Comparison of ENCODE assay signal across 16 cellular contexts in the genomic region with DNA sequence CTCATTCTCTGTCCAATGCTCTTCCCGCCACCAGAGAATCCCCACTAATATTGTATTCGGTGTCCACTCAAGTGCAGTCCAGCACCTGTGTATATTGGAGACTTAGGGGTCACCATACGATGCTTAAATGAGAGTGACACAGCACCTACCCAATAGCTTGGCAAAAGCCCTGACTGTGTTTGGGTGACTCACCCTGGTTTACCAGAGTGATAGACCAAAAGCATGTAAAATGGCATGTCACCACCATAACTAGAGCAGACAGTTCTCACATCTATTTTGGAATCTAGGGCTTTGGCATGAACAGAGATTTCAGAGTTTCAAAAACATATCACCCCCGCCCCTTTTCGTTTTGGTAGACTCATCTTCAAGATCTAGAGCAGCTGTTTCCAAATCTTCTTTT.
DNase-seq lines count a peak whose midpoint lies in the region; ATAC-seq and TF ChIP-seq lines count a peak whose summit lies in the region.
"Had no signal": no experiment of that assay in that cellular context is flagged by ENCODE, and none has a peak within 500 bp of the region (broad histone marks: within the 10 kb centered on the region; RNA-seq: fewer than 3 reads in every experiment).

No MANE protein-coding gene starts in this region.

- no peak overlapping the region for H3K4me3 ChIP-seq in right cardiac atrium (ENCODE audit: low read length)
- no peak overlapping the region for H3K4me3 ChIP-seq in HAP-1
- H3K4me3 ChIP-seq: coronary artery, left ventricle myocardium inferior, SJSA1, suprapubic skin had no signal

- TF ChIP-seq CTCF in foreskin keratinocyte (conservative IDR thresholded peaks at IDR 0.05): no peak

- H3K27ac ChIP-seq in right cardiac atrium (ENCODE audit: low read length) (no peak overlapping the region), foreskin keratinocyte (no peak overlapping the region)
- H3K27ac ChIP-seq: SJSA1, suprapubic skin had no signal

- whole genome bisulfite sequencing in right cardiac atrium: 87% methylated on average over 5 of the region's 5 CpGs

- intact Hi-C loops in right cardiac atrium (cut with DNase I): no loop called here
- intact Hi-C loops in Right ventricle myocardium superior (cut with DNase I): no loop called here

- no peaks in the 10 kb centered on the region for H3K27me3 ChIP-seq in right cardiac atrium (ENCODE audit: control insufficient read depth, insufficient read depth)
- no peaks in the 10 kb centered on the region for H3K27me3 ChIP-seq in foreskin keratinocyte
- no peaks in the 10 kb centered on the region for H3K27me3 ChIP-seq in HAP-1 (ENCODE audit: low read depth)
- H3K27me3 ChIP-seq: SJSA1, suprapubic skin had no signal

- ATAC-seq in right cardiac atrium (peak; percentile 28 to 47), Right ventricle myocardium superior (ENCODE audit: poor library complexity) (no peak), SK-N-SH treated with all-trans-retinoic acid at 6 μM for 48 hours (peak; percentile 24; the same call in 2 of the 3 replicates), foreskin keratinocyte (peak; percentile 29), GM21825 (IDR thresholded peaks at IDR 0.05; ENCODE audit: unreplicated experiment) (no peak), HG03095 (IDR thresholded peaks at IDR 0.05; ENCODE audit: unreplicated experiment) (no peak)
- ATAC-seq: activated CD8-positive, alpha-beta T cell treated with anti-CD3 and anti-CD28 coated beads for 36 hours had no signal

- peaks cover 3% of the 10 kb centered on the region for H3K4me1 ChIP-seq in right cardiac atrium (ENCODE audit: control insufficient read depth, insufficient read depth, low read length)
- H3K4me1 ChIP-seq in foreskin keratinocyte: peaks cover 10% of the 10 kb centered on the region
- no peaks in the 10 kb centered on the region for H3K4me1 ChIP-seq in HAP-1

- H3K9me3 ChIP-seq in right cardiac atrium (ENCODE audit: control insufficient read depth, low read length) (no peaks in the 10 kb centered on the region), HAP-1 (no peaks in the 10 kb centered on the region)
- H3K9me3 ChIP-seq: left ventricle myocardium inferior, SJSA1, suprapubic skin had no signal

- in situ Hi-C loops in HAP-1 (cut with MboI; ENCODE audit: low sequenced_read_pairs): no loop called here

- DNase-seq in right cardiac atrium: no peak
- no peak for DNase-seq in Right ventricle myocardium superior
- peak in 1 of 2 donors; percentile 12 for DNase-seq in foreskin keratinocyte
- DNase-seq in HAP-1 (ENCODE audit: low spot score in 2 of 2): no peak
- DNase-seq in stimulated activated CD4-positive, alpha-beta T cell treated with anti-CD3 and anti-CD28 coated beads, Interleukin-2, amount 100 ng/mL, for 24 hours: no peak
- DNase-seq: activated CD8-positive, alpha-beta T cell treated with anti-CD3 and anti-CD28 coated beads for 36 hours; COR-L47; IMR-90; left ventricle myocardium inferior; NCI-H1092 had no signal

- no peaks in the 10 kb centered on the region for H3K36me3 ChIP-seq in HAP-1 (replicated peaks)
- H3K36me3 ChIP-seq: SJSA1, suprapubic skin had no signal

TF ChIP-seq in SK-N-SH treated with all-trans-retinoic acid at 6 μM for 48 hours, 23 proteins besides CTCF, POLR2A, EP300 and RAD21:
- TF ChIP-seq POU6F1 (CRISPR knock-in tag; IDR thresholded peaks at IDR 0.05; ENCODE audit: borderline replicate concordance, low read depth): no peak
- no peak for TF ChIP-seq ZFP30 (CRISPR knock-in tag; IDR thresholded peaks at IDR 0.05)

Comparison
In these comparisons a context has a peak if more than half of its experiments do, and no peak if none do; other contexts are left out.
1. ATAC-seq: peak in right cardiac atrium (2 of 2), SK-N-SH treated with all-trans-retinoic acid at 6 μM for 48 hours (single experiment) and foreskin keratinocyte (single experiment); none in Right ventricle myocardium superior (single experiment), GM21825 (single experiment) and HG03095 (single experiment).